14 cellular contexts compared by ENCODE assay signal in the genomic region with DNA sequence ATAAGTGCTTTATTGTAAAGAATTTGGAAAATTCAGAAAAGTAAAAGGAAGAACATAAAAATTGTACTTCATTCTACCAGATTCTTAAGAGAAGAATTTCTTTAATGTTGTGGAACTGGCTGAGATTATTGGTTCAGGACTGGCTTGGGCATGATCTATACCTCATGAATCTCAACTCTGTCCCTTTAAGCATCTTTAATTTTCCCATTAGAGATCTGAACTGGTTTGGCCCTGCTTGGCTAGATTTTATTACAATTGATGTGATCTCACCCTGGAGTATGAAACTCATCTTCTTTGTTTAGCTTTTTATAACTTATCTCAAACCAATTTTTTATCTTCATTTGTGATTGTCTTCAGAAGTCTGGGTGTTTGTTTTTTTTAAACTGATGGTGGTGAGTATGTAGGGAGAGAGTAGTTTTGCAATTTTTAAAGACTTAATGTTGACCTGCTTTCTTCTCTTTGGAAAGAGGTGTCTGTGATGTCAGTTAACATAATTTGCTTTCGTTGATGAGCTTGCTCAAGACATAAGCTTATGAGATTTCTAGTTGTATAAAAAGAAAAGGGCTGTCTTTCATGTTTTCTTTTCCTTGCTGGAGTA.
DNase-seq lines count a peak whose midpoint lies in the region; ATAC-seq and TF ChIP-seq lines count a peak whose summit lies in the region.
"Had no signal": no experiment of that assay in that cellular context is flagged by ENCODE, and none has a peak within 500 bp of the region (broad histone marks: within the 10 kb centered on the region; RNA-seq: fewer than 3 reads in every experiment).

No MANE protein-coding gene starts in this region.

- no peaks in the 10 kb centered on the region for H3K27me3 ChIP-seq in neural progenitor cell
- H3K27me3 ChIP-seq: Peyer's patch had no signal

- H3K79me2 ChIP-seq in neural progenitor cell (ENCODE audit: low read depth), result peaks cover 98% of the 10 kb centered on the region

- ATAC-seq in esophagus mucosa, result peak; percentile 44

- no peaks in the 10 kb centered on the region for H3K9me3 ChIP-seq in neural progenitor cell (ENCODE audit: low read depth)
- H3K9me3 ChIP-seq: Caco-2, Peyer's patch had no signal

- peaks cover 15% of the 10 kb centered on the region for H3K4me1 ChIP-seq in neural progenitor cell

- no peaks in the 10 kb centered on the region for H3K9me3 Mint-ChIP-seq in neural progenitor cell

- DNase-seq in GF-D8 (lab: John Stamatoyannopoulos, UW) (peak; percentile 44), MV-4-11 (lab: John Stamatoyannopoulos, UW) (peak; percentile 18), neural progenitor cell (ENCODE audit: low spot score) (no peak), epidermal melanocyte (ENCODE audit: insufficient read length, low spot score) (no peak), cerebellar cortex (ENCODE audit: low spot score) (no peak), amygdala (lab: John Stamatoyannopoulos, UW) (no peak), T-helper 9 cell (no peak)
- DNase-seq: activated T-cell treated with anti-CD3 and anti-CD28 coated beads for 4 hours; NCI-H2029; Peyer's patch; stimulated activated CD4-positive, alpha-beta T cell treated with anti-CD3 and anti-CD28 coated beads, Interleukin-1b, Interleukin-23, amount 100 ng/mL, for 48 hours; stimulated activated naive CD4-positive, alpha-beta T cell treated with Interleukin-2 at 50 U/mL for 16 hours had no signal

- no peaks in the 10 kb centered on the region for H3K36me3 ChIP-seq in neural progenitor cell

- no peaks in the 10 kb centered on the region for H3K27me3 Mint-ChIP-seq in neural progenitor cell (ENCODE audit: insufficient read depth, low read depth)

- H3F3A ChIP-seq in neural progenitor cell (ENCODE audit: low read depth), result peaks cover 15% of the 10 kb centered on the region

- H3K4me1 Mint-ChIP-seq in neural progenitor cell, result peaks cover 19% of the 10 kb centered on the region

- H3K4me2 ChIP-seq in neural progenitor cell, result peak overlapping the region; percentile 37

- TF ChIP-seq CTCF in neural progenitor cell (IDR thresholded peaks at IDR 0.05), result no peak

- peaks cover 16% of the 10 kb centered on the region for H3K36me3 Mint-ChIP-seq in neural progenitor cell

- peaks cover 99% of the 10 kb centered on the region for H4K20me1 ChIP-seq in neural progenitor cell (ENCODE audit: low read depth)

- H2AFZ ChIP-seq in neural progenitor cell (replicated peaks), result no peak overlapping the region

- H3K4me3 ChIP-seq in neural progenitor cell, result no peak overlapping the region
- H3K4me3 ChIP-seq: Peyer's patch had no signal

- no peak overlapping the region for H3K27ac Mint-ChIP-seq in neural progenitor cell

- H3K27ac ChIP-seq in neural progenitor cell, result no peak overlapping the region
- H3K27ac ChIP-seq: Peyer's patch had no signal

- H3K4me3 Mint-ChIP-seq in neural progenitor cell, result no peak overlapping the region

- H3K9ac ChIP-seq in neural progenitor cell, result no peak overlapping the region

Comparison
In these comparisons a context has a peak if more than half of its experiments do, and no peak if none do; other contexts are left out.
1. DNase-seq: peak in GF-D8 (single experiment) and MV-4-11 (single experiment); none in neural progenitor cell (single experiment), epidermal melanocyte (single experiment), cerebellar cortex (single experiment), amygdala (0 of 56) and T-helper 9 cell (single experiment).